ENCODE assay signal across 4 cellular contexts in the genomic region with DNA sequence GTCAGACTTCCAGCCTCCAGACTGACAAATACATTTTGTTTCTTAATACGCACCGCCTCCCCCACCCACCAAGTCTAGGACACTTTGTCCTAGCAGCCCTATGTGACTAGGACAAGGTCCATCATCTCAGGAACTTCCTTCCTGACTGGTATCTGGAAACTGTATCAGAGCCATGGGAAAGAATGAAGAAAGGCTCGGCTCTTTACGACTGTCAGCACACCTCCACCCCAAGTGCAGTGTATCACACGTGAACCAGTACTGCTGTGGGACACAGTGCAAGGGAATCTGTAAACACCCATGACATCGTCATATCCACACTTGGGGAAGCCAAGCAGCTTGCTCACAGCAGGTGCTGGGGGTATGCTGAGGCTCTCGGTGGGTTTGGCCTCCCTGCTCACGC. TPM values are rescaled to one million over a fixed set of nuclear protein-coding genes. Genes with fewer than 3 reads are reported as not detected.
"Had no signal": no experiment of that assay in that cellular context is flagged by ENCODE, and none has a peak within 500 bp of the region (broad histone marks: within the 10 kb centered on the region; RNA-seq: fewer than 3 reads in every experiment).

No MANE protein-coding gene starts in this region.

RNA-seq across cellular contexts. Expression of gene NUTM2G, which starts 13.0 kb away (rescaled TPM):
- total RNA-seq: GM23248, H1, H4, HFFc6 had no signal
- polyA plus RNA-seq: GM23248 had no signal
